ENCODE assay signal across 9 cellular contexts in the genomic region with DNA sequence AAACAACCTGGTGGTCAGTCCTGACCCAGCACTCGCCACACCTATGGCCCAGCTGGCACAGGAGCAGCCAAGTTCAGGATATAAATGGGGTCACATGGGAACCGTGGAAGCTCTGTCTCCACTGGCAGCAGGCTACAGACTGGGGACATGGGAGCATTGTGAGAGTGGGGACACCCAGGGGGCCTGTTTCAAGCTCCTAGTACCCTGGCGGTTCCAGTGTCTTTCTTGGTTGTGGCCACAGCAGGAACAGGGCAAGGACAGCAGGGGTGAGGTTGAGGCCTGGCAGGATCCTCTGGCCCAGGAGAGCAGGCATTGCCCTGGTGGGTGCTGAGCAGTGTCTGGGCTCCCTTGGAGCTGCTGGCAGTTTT. TPM values are rescaled to one million over a fixed set of nuclear protein-coding genes. Genes with fewer than 3 reads are reported as not detected.
A peak's percentile ranks its signal among the peaks of the same experiment; 100 is the strongest.
DNase-seq lines count a peak whose midpoint lies in the region; ATAC-seq and TF ChIP-seq lines count a peak whose summit lies in the region.
"Had no signal": no experiment of that assay in that cellular context is flagged by ENCODE, and none has a peak within 500 bp of the region (broad histone marks: within the 10 kb centered on the region; RNA-seq: fewer than 3 reads in every experiment).

No MANE protein-coding gene starts in this region.

- 6 to 21% (median 17%) methylated on average over 2 to 3 of the region's 3 CpGs for WGBS in heart left ventricle, 4 donors
- 71% methylated on average over 3 of the region's 3 CpGs for WGBS in mesenchymal stem cell
- 40% methylated on average over 3 of the region's 3 CpGs for WGBS in urinary bladder

- peak overlapping the region in 1 of 2 experiments; percentile 9 for H3K4ac ChIP-seq in mesenchymal stem cell (ENCODE audit: low read depth in 1 of 2, low read length in 2 of 2)

- DNase-seq in heart left ventricle = peak in 1 of 5 donors; percentile 47
- no peak for DNase-seq in left cardiac atrium
- no peak for DNase-seq in adipocyte (ENCODE audit: low read depth)
- no peak for DNase-seq in mesenchymal stem cell
- DNase-seq in NCI-H1092 (lab: John Stamatoyannopoulos, UW) = no peak
- DNase-seq in GM13976 (ENCODE audit: low spot score) = no peak
- no peak for DNase-seq in activated effector memory CD4-positive, alpha-beta T cell treated with Interleukin-2 at 50 U/mL for 16 hours

- H3K18ac ChIP-seq in mesenchymal stem cell (ENCODE audit: low read depth in 1 of 2, low read length in 2 of 2) = peak overlapping the region; percentile 3 to 58

- peak overlapping the region; percentile 40 for H4K91ac ChIP-seq in mesenchymal stem cell (ENCODE audit: low read length)

- no peak for TF ChIP-seq POLR2A in heart left ventricle (IDR thresholded peaks at IDR 0.05)

- ATAC-seq in heart left ventricle (no peak), left cardiac atrium (no peak)

- intact Hi-C loops in heart left ventricle (cut with DNase I) = loop anchor here in 4 of 10 donors (5.0 kb wide), 3 partner anchors 54 to 154 kb away; a partner anchor contains a TSS
- intact Hi-C loops in left cardiac atrium (cut with DNase I) = loop anchor here (5.0 to 10.0 kb wide), 3 partner anchors 51 to 154 kb away; a partner anchor contains a TSS

- peak overlapping the region; percentile 2 for H2BK15ac ChIP-seq in mesenchymal stem cell (ENCODE audit: low read depth, poor library complexity, severe bottlenecking)

- H3K9ac ChIP-seq in adipocyte (ENCODE audit: low read length) (peak overlapping the region; percentile 94), mesenchymal stem cell (ENCODE audit: low read length) (peak overlapping the region; percentile 92)

- no peak overlapping the region for H2AFZ ChIP-seq in mesenchymal stem cell (ENCODE audit: low read depth, low read length)

- H2BK120ac ChIP-seq in mesenchymal stem cell (ENCODE audit: low read depth, low read length) = no peak overlapping the region

- peak overlapping the region; percentile 45 for H4K8ac ChIP-seq in mesenchymal stem cell (ENCODE audit: low read length)

- H3K79me1 ChIP-seq in mesenchymal stem cell (replicated peaks; ENCODE audit: low read length, poor library complexity, severe bottlenecking) = peaks cover 19% of the 10 kb centered on the region

- peak overlapping the region; percentile 87 for H3K4me2 ChIP-seq in mesenchymal stem cell (ENCODE audit: low read length, poor library complexity, severe bottlenecking)

- H3K4me1 ChIP-seq in heart left ventricle = peaks cover 49 to 90% (median 73%) of the 10 kb centered on the region in 12 donors
- H3K4me1 ChIP-seq in adipocyte (ENCODE audit: control insufficient read depth, insufficient read depth, low read length) = peaks cover 37% of the 10 kb centered on the region
- H3K4me1 ChIP-seq in mesenchymal stem cell (ENCODE audit: control insufficient read depth, insufficient read depth, low read depth, low read length) = peaks cover 67% of the 10 kb centered on the region
- H3K4me1 ChIP-seq in urinary bladder (ENCODE audit: insufficient read depth) = peaks cover 2% of the 10 kb centered on the region

- H3K9me3 ChIP-seq in heart left ventricle (no peaks in the 10 kb centered on the region), adipocyte (ENCODE audit: control insufficient read depth, low read length) (no peaks in the 10 kb centered on the region), mesenchymal stem cell (ENCODE audit: control insufficient read depth, low read length) (no peaks in the 10 kb centered on the region)

- H3K36me3 ChIP-seq in heart left ventricle (peaks cover 0 to 3% (median 0%) of the 10 kb centered on the region in 9 donors), adipocyte (ENCODE audit: control insufficient read depth, insufficient read depth, low read length, severe bottlenecking) (no peaks in the 10 kb centered on the region), mesenchymal stem cell (ENCODE audit: control insufficient read depth in 1 of 2, insufficient read depth in 2 of 2, low read depth in 1 of 2, low read length in 2 of 2) (peaks cover 0 to 7% of the 10 kb centered on the region in 2 experiments), urinary bladder (ENCODE audit: insufficient read depth) (no peaks in the 10 kb centered on the region)

- H3K4me3 ChIP-seq in heart left ventricle (peak overlapping the region in 9 of 12 donors; percentile 70 to 98 (median 84)), adipocyte (ENCODE audit: low read length) (peak overlapping the region; percentile 96), mesenchymal stem cell (ENCODE audit: insufficient read depth in 1 of 2, low read depth in 1 of 2, low read length in 2 of 2) (peak overlapping the region; percentile 71 to 97), urinary bladder (ENCODE audit: low read depth, low read length) (peak overlapping the region; percentile 93)

- H3K23ac ChIP-seq in mesenchymal stem cell (ENCODE audit: low read length in 2 of 2) = peak overlapping the region in 1 of 2 experiments; percentile 32

- H3K14ac ChIP-seq in mesenchymal stem cell (ENCODE audit: low read length in 2 of 2) = peak overlapping the region in 1 of 2 experiments; percentile 91

- peak overlapping the region in 11 of 12 donors; percentile 82 to 98 (median 90) for H3K27ac ChIP-seq in heart left ventricle
- H3K27ac ChIP-seq in mesenchymal stem cell (ENCODE audit: low read length, poor library complexity, severe bottlenecking) = no peak overlapping the region
- H3K27ac ChIP-seq in urinary bladder (ENCODE audit: low read depth) = peak overlapping the region; percentile 2

- in situ Hi-C loops in GM13976 (cut with MboI; ENCODE audit: low sequenced_read_pairs, unreplicated experiment) = no loop called here

- TF ChIP-seq CTCF in heart left ventricle (IDR thresholded peaks at IDR 0.05) (no peak), GM13976 (IDR thresholded peaks at IDR 0.05; ENCODE audit: borderline replicate concordance, control extremely low read depth, extremely low read depth, insufficient read depth, missing control alignments) (no peak)

- H3K27me3 ChIP-seq in heart left ventricle (no peaks in the 10 kb centered on the region), adipocyte (replicated peaks; ENCODE audit: control insufficient read depth, insufficient read depth, low read length) (no peaks in the 10 kb centered on the region), mesenchymal stem cell (ENCODE audit: control insufficient read depth in 1 of 2, insufficient read depth in 1 of 2, low read length in 2 of 2) (no peaks in the 10 kb centered on the region)

- H2AK5ac ChIP-seq in mesenchymal stem cell (ENCODE audit: low read length, severe bottlenecking) = no peak overlapping the region

- peak overlapping the region; percentile 30 to 56 for H2BK12ac ChIP-seq in mesenchymal stem cell (ENCODE audit: low read length in 2 of 2)

- H2BK5ac ChIP-seq in mesenchymal stem cell (ENCODE audit: low read depth, low read length, poor library complexity, severe bottlenecking) = no peak overlapping the region

RNA-seq across cellular contexts. Expression of a gene that starts 1.9 kb away (rescaled TPM):
- total RNA-seq in heart left ventricle (10 to 100 TPM; 19.1 to 66.7 (median 28.4) TPM), left cardiac atrium (10 to 100 TPM; 49.7 to 59.2 TPM), urinary bladder (17.8 TPM)
- polyA plus RNA-seq in heart left ventricle (10 to 100 TPM; 23.9 to 24.7 TPM), urinary bladder (30.7 TPM)
- 35.8 TPM for polyA plus RNA-seq in mesenchymal stem cell (2013, experiment 1 of 2)
- 38.5 TPM for polyA plus RNA-seq in mesenchymal stem cell (2013, experiment 2 of 2)

RNA-seq across cellular contexts. Expression of a gene that starts 28.8 kb away (rescaled TPM):
- total RNA-seq in heart left ventricle (10 to 100 TPM in 2 of 9 donors, 1 to 10 TPM in 5, under 1 TPM in 2; 0.19 to 16.3 (median 7.8) TPM), left cardiac atrium (100 to 1,000 TPM in 1 of 2 donors, 10 to 100 TPM in 1; 72.9 to 110 TPM), urinary bladder (0.85 TPM)
- polyA plus RNA-seq in heart left ventricle (1 to 10 TPM in 1 of 2 donors, not detected in 1; 5.8 TPM), urinary bladder (0.33 TPM)
- polyA plus RNA-seq in mesenchymal stem cell (2013, experiment 1 of 2) = not detected
- not detected for polyA plus RNA-seq in mesenchymal stem cell (2013, experiment 2 of 2)
- total RNA-seq: M059J had no signal

RNA-seq across cellular contexts. Expression of a gene that starts 35.1 kb away (rescaled TPM):
- total RNA-seq in heart left ventricle (not detected), left cardiac atrium (under 1 TPM in 1 of 2 donors, not detected in 1; 0.12 TPM), urinary bladder (not detected)
- polyA plus RNA-seq in heart left ventricle (not detected), urinary bladder (not detected)
- polyA plus RNA-seq in mesenchymal stem cell (2013, experiment 1 of 2) = not detected
- not detected for polyA plus RNA-seq in mesenchymal stem cell (2013, experiment 2 of 2)
- total RNA-seq: M059J had no signal

RNA-seq across cellular contexts. Expression of a gene that starts 42.6 kb away (rescaled TPM):
- 1 to 10 TPM in 5 of 9 donors, under 1 TPM in 1, not detected in 3; 0.14 to 3.3 (median 2.0) TPM for total RNA-seq in heart left ventricle
- polyA plus RNA-seq in heart left ventricle = 1 to 10 TPM in 1 of 2 donors, under 1 TPM in 1; 0.06 to 1.5 TPM
- total RNA-seq in left cardiac atrium = 10 to 100 TPM; 11.0 to 24.5 TPM
- polyA plus RNA-seq in mesenchymal stem cell (2013, experiment 1 of 2) = not detected
- not detected for polyA plus RNA-seq in mesenchymal stem cell (2013, experiment 2 of 2)
- total RNA-seq in urinary bladder = not detected
- 0.22 TPM for polyA plus RNA-seq in urinary bladder
- total RNA-seq: M059J had no signal

RNA-seq across cellular contexts. Expression of a gene that starts 58.5 kb away (rescaled TPM):
- under 1 TPM in 6 of 9 donors, not detected in 3; 0.16 to 0.91 (median 0.34) TPM for total RNA-seq in heart left ventricle
- under 1 TPM; 0.08 to 0.38 TPM for polyA plus RNA-seq in heart left ventricle
- under 1 TPM; 0.16 to 0.32 TPM for total RNA-seq in left cardiac atrium
- 0.11 TPM for polyA plus RNA-seq in mesenchymal stem cell (2013, experiment 1 of 2)
- polyA plus RNA-seq in mesenchymal stem cell (2013, experiment 2 of 2) = 0.15 TPM
- total RNA-seq in urinary bladder = 0.26 TPM
- 7.3 TPM for polyA plus RNA-seq in urinary bladder

Comparison
In these comparisons a context has a peak if more than half of its experiments do, and no peak if none do; other contexts are left out.
1. RNA of a gene that starts 28.8 kb away (total RNA-seq): 72.9 to 110 TPM in left cardiac atrium; 0.19 to 16.3 TPM in heart left ventricle and 0.85 TPM in urinary bladder (single experiment); every median in the first group is over 4 times any median in the second.
2. Peak in every context shown above with its lines, with median percentiles within 50 percentile points of each other: H3K4me3 ChIP-seq.